1 cellular context compared by ENCODE assay signal in genomic region chr10:35598379-35598778, GRCh38.
TF ChIP-seq lines count a peak whose summit lies in the region.

No MANE protein-coding gene starts in this region.

TF ChIP-seq in HCT116, 20 proteins besides CTCF, POLR2A, EP300 and RAD21 (continued from another document):
- TF ChIP-seq, protein P1, sequence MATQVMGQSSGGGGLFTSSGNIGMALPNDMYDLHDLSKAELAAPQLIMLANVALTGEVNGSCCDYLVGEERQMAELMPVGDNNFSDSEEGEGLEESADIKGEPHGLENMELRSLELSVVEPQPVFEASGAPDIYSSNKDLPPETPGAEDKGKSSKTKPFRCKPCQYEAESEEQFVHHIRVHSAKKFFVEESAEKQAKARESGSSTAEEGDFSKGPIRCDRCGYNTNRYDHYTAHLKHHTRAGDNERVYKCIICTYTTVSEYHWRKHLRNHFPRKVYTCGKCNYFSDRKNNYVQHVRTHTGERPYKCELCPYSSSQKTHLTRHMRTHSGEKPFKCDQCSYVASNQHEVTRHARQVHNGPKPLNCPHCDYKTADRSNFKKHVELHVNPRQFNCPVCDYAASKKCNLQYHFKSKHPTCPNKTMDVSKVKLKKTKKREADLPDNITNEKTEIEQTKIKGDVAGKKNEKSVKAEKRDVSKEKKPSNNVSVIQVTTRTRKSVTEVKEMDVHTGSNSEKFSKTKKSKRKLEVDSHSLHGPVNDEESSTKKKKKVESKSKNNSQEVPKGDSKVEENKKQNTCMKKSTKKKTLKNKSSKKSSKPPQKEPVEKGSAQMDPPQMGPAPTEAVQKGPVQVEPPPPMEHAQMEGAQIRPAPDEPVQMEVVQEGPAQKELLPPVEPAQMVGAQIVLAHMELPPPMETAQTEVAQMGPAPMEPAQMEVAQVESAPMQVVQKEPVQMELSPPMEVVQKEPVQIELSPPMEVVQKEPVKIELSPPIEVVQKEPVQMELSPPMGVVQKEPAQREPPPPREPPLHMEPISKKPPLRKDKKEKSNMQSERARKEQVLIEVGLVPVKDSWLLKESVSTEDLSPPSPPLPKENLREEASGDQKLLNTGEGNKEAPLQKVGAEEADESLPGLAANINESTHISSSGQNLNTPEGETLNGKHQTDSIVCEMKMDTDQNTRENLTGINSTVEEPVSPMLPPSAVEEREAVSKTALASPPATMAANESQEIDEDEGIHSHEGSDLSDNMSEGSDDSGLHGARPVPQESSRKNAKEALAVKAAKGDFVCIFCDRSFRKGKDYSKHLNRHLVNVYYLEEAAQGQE (IDR thresholded peaks at IDR 0.05; ENCODE audit: low read depth): no peak
